1 cellular context compared by ENCODE assay signal in the genomic region with DNA sequence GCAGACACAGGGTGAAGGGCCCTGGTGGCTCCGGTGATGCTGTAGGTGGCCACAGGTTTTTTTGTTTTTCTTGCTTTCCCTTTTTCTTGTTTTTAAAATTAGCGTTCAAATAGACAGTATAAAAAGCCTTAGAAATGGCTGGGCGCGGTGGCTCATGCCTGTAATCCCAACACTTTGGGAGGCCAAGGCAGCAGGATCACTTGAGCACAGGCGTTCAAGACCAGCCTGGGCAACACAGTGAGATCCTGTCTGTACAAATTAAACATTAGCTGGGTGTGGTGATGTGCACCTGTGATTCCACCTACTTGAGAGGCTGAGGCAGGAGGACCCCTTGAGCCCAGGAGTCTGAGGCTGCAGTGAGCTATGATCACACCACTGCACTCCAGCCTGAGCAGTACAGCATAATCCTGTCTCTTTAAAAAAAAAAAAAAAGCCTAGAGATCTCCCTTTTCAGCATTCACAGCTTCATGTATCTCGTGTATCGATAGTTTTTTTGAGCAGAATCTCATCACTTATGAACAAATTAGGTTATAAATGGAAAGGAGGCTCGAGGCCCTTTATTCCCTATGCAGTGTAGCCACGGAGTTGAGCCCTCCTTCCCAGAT.
TF ChIP-seq lines count a peak whose summit lies in the region.

No MANE protein-coding gene starts in this region.

TF ChIP-seq in IMR-90, 13 proteins besides CTCF, POLR2A, EP300 and RAD21:
- no peak for TF ChIP-seq BHLHE40 (IDR thresholded peaks at IDR 0.05; ENCODE audit: low read depth, low read length)
- TF ChIP-seq, protein P1, sequence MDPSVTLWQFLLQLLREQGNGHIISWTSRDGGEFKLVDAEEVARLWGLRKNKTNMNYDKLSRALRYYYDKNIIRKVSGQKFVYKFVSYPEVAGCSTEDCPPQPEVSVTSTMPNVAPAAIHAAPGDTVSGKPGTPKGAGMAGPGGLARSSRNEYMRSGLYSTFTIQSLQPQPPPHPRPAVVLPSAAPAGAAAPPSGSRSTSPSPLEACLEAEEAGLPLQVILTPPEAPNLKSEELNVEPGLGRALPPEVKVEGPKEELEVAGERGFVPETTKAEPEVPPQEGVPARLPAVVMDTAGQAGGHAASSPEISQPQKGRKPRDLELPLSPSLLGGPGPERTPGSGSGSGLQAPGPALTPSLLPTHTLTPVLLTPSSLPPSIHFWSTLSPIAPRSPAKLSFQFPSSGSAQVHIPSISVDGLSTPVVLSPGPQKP (IDR thresholded peaks at IDR 0.05; ENCODE audit: borderline replicate concordance, low read depth, low read length), result no peak
- no peak for TF ChIP-seq RCOR1 (IDR thresholded peaks at IDR 0.05; ENCODE audit: insufficient replicate concordance, low read length)
- no peak for TF ChIP-seq FOS (IDR thresholded peaks at IDR 0.05; ENCODE audit: low read depth, low read length)
- TF ChIP-seq CEBPB (IDR thresholded peaks at IDR 0.05; ENCODE audit: low read depth, low read length), result no peak
- TF ChIP-seq SMC3 (IDR thresholded peaks at IDR 0.05; ENCODE audit: low read depth, low read length), result no peak
- TF ChIP-seq, protein P2, sequence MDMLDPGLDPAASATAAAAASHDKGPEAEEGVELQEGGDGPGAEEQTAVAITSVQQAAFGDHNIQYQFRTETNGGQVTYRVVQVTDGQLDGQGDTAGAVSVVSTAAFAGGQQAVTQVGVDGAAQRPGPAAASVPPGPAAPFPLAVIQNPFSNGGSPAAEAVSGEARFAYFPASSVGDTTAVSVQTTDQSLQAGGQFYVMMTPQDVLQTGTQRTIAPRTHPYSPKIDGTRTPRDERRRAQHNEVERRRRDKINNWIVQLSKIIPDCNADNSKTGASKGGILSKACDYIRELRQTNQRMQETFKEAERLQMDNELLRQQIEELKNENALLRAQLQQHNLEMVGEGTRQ (IDR thresholded peaks at IDR 0.05; ENCODE audit: low read depth, low read length), result no peak
- TF ChIP-seq MAFK (IDR thresholded peaks at IDR 0.05; ENCODE audit: low read depth, low read length), result no peak
- no peak for TF ChIP-seq NFE2L2 (IDR thresholded peaks at IDR 0.05; ENCODE audit: low read depth, low read length)
- TF ChIP-seq RFX5 (IDR thresholded peaks at IDR 0.05; ENCODE audit: low read depth, low read length), result no peak
- no peak for TF ChIP-seq MAZ (IDR thresholded peaks at IDR 0.05; ENCODE audit: borderline replicate concordance, low read depth, low read length)
- no peak for TF ChIP-seq CHD1 (IDR thresholded peaks at IDR 0.05; ENCODE audit: low read depth, low read length)
- no peak for TF ChIP-seq MXI1 (IDR thresholded peaks at IDR 0.05; ENCODE audit: borderline replicate concordance, low read depth, low read length)
